In the genomic region with DNA sequence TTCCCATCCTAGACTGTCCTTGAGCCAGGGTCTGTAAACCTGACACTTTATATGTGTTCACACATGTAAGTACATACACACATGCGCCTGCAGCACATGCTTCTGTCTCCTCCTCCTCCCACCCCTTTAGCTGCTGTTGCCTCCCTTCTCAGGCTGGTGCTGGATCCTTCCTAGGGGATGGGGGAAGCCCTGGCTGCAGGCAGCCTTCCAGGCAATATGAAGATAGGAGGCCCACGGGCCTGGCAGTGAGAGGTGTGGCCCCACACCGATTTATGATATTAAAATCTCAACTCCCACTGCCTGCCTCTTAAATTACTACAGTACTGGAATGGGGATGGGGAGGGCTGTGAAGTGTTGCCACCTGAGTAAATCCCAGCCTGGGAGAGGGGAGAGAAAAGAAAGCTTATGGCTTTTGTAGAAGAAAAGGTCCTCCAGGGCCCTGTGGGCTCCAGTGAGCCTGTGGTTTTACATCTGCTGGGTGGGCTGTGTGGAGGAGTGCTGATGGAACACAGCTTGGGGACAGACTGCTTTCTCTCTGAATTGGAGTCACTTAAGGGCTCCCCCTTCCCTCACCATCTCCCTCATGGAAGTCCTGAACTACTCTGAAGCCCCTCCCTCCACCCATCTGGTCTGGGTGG, we compare ENCODE assay signal across 17 cellular contexts. TPM values are rescaled to one million over a fixed set of nuclear protein-coding genes. Genes with fewer than 3 reads are reported as not detected.
A peak's percentile ranks its signal among the peaks of the same experiment; 100 is the strongest.
DNase-seq lines count a peak whose midpoint lies in the region; ATAC-seq lines count a peak whose summit lies in the region.
"Had no signal": no experiment of that assay in that cellular context is flagged by ENCODE, and none has a peak within 500 bp of the region (broad histone marks: within the 10 kb centered on the region; RNA-seq: fewer than 3 reads in every experiment).

No MANE protein-coding gene starts in this region.

- H3K4me3 ChIP-seq in iPS-18a (ENCODE audit: low read length): peak overlapping the region; percentile 66
- H3K4me3 ChIP-seq: left lung had no signal

- H3K9ac ChIP-seq in iPS-18a (ENCODE audit: low read length): no peak overlapping the region

- DNase-seq in activated naive CD8-positive, alpha-beta T cell treated with anti-CD3 and anti-CD28 coated beads for 36 hours: no peak
- no peak for DNase-seq in activated naive CD8-positive, alpha-beta T cell treated with anti-CD3 and anti-CD28 coated beads, Interleukin-2, amount 50 U/mL, for 24 hours
- no peak for DNase-seq in T-helper 17 cell
- DNase-seq in stimulated activated naive B cell treated with anti-CD40 and anti-IgM and Interleukin-4, amounts not matched to agents 10 μg/mL and 1 μg/mL and 100 μg/mL, for 72 hours: no peak
- DNase-seq in NCI-H1930 (lab: John Stamatoyannopoulos, UW): no peak
- DNase-seq: activated CD8-positive, alpha-beta memory T cell treated with anti-CD3 and anti-CD28 coated beads, Interleukin-2, amount 50 U/mL, for 48 hours; activated naive CD8-positive, alpha-beta T cell treated with anti-CD3 and anti-CD28 coated beads, Interleukin-2, amount 10 ng/mL, durations not matched to agents 7 days and 5 days; head of caudate nucleus; left lung; NCI-H2107 had no signal

- peaks cover 47% of the 10 kb centered on the region for H3K27me3 Mint-ChIP-seq in activated naive CD8-positive, alpha-beta T cell treated with anti-CD3 and anti-CD28 coated beads for 36 hours
- peaks cover 38% of the 10 kb centered on the region for H3K27me3 Mint-ChIP-seq in activated naive CD8-positive, alpha-beta T cell treated with anti-CD3 and anti-CD28 coated beads, Interleukin-2, amount 50 U/mL, for 24 hours
- peaks cover 38% of the 10 kb centered on the region for H3K27me3 Mint-ChIP-seq in T-helper 17 cell
- H3K27me3 Mint-ChIP-seq in stimulated activated naive B cell treated with anti-CD40 and anti-IgM and Interleukin-4, amounts not matched to agents 10 μg/mL and 1 μg/mL and 100 μg/mL, for 72 hours: peaks cover 38 to 48% of the 10 kb centered on the region in 2 donors

- peaks cover 20% of the 10 kb centered on the region for H3K36me3 ChIP-seq in iPS-18a (ENCODE audit: control insufficient read depth, low read depth, low read length)

- H3K27ac Mint-ChIP-seq in activated naive CD8-positive, alpha-beta T cell treated with anti-CD3 and anti-CD28 coated beads for 36 hours: no peak overlapping the region
- H3K27ac Mint-ChIP-seq in activated naive CD8-positive, alpha-beta T cell treated with anti-CD3 and anti-CD28 coated beads, Interleukin-2, amount 50 U/mL, for 24 hours: no peak overlapping the region
- H3K27ac Mint-ChIP-seq in T-helper 17 cell: no peak overlapping the region
- no peak overlapping the region for H3K27ac Mint-ChIP-seq in stimulated activated naive B cell treated with anti-CD40 and anti-IgM and Interleukin-4, amounts not matched to agents 10 μg/mL and 1 μg/mL and 100 μg/mL, for 72 hours
- H3K27ac Mint-ChIP-seq: activated naive CD8-positive, alpha-beta T cell treated with anti-CD3 and anti-CD28 coated beads, Interleukin-2, amount 10 ng/mL, durations not matched to agents 7 days and 5 days had no signal

- no peak overlapping the region for H3K27ac ChIP-seq in iPS-18a (ENCODE audit: low read length)
- H3K27ac ChIP-seq: epithelial cell of prostate, left lung had no signal

- H3K4me1 Mint-ChIP-seq in activated naive CD8-positive, alpha-beta T cell treated with anti-CD3 and anti-CD28 coated beads for 36 hours: peaks cover 21% of the 10 kb centered on the region
- peaks cover 20% of the 10 kb centered on the region for H3K4me1 Mint-ChIP-seq in activated naive CD8-positive, alpha-beta T cell treated with anti-CD3 and anti-CD28 coated beads, Interleukin-2, amount 50 U/mL, for 24 hours
- peaks cover 17% of the 10 kb centered on the region for H3K4me1 Mint-ChIP-seq in T-helper 17 cell
- H3K4me1 Mint-ChIP-seq in stimulated activated naive B cell treated with anti-CD40 and anti-IgM and Interleukin-4, amounts not matched to agents 10 μg/mL and 1 μg/mL and 100 μg/mL, for 72 hours: peaks cover 31 to 57% of the 10 kb centered on the region in 2 donors

- peak overlapping the region; percentile 26 for H3K4me3 Mint-ChIP-seq in activated naive CD8-positive, alpha-beta T cell treated with anti-CD3 and anti-CD28 coated beads for 36 hours
- no peak overlapping the region for H3K4me3 Mint-ChIP-seq in activated naive CD8-positive, alpha-beta T cell treated with anti-CD3 and anti-CD28 coated beads, Interleukin-2, amount 50 U/mL, for 24 hours
- peak overlapping the region; percentile 43 for H3K4me3 Mint-ChIP-seq in T-helper 17 cell
- H3K4me3 Mint-ChIP-seq in stimulated activated naive B cell treated with anti-CD40 and anti-IgM and Interleukin-4, amounts not matched to agents 10 μg/mL and 1 μg/mL and 100 μg/mL, for 72 hours: peak overlapping the region; percentile 11 to 44
- H3K4me3 Mint-ChIP-seq: activated naive CD8-positive, alpha-beta T cell treated with anti-CD3 and anti-CD28 coated beads, Interleukin-2, amount 10 ng/mL, durations not matched to agents 7 days and 5 days had no signal

- H3K4me1 ChIP-seq in iPS-18a (ENCODE audit: control insufficient read depth, low read depth, low read length): peaks cover 6% of the 10 kb centered on the region

- H3K27me3 ChIP-seq in iPS-18a (ENCODE audit: control insufficient read depth, insufficient read depth, low read length): peaks cover 31% of the 10 kb centered on the region

- no peak for ATAC-seq in activated naive CD8-positive, alpha-beta T cell treated with anti-CD3 and anti-CD28 coated beads, Interleukin-2, amount 50 U/mL, for 24 hours
- no peak for ATAC-seq in T-helper 17 cell
- ATAC-seq in stimulated activated naive B cell treated with anti-CD40 and anti-IgM and Interleukin-4, amounts not matched to agents 10 μg/mL and 1 μg/mL and 100 μg/mL, for 72 hours (replicated peaks): no peak
- ATAC-seq in HG02642 (IDR thresholded peaks at IDR 0.05; ENCODE audit: poor library complexity, unreplicated experiment): no peak
- ATAC-seq in HG02763 (IDR thresholded peaks at IDR 0.05; ENCODE audit: unreplicated experiment): no peak
- ATAC-seq: activated CD4-positive, CD25-positive, alpha-beta regulatory T cell treated with anti-CD3 and anti-CD28 coated beads, Interleukin-2, amount 50 U/mL, for 24 hours had no signal

- H3K9me3 Mint-ChIP-seq in activated naive CD8-positive, alpha-beta T cell treated with anti-CD3 and anti-CD28 coated beads for 36 hours: no peaks in the 10 kb centered on the region
- H3K9me3 Mint-ChIP-seq in activated naive CD8-positive, alpha-beta T cell treated with anti-CD3 and anti-CD28 coated beads, Interleukin-2, amount 50 U/mL, for 24 hours: no peaks in the 10 kb centered on the region
- no peaks in the 10 kb centered on the region for H3K9me3 Mint-ChIP-seq in stimulated activated naive B cell treated with anti-CD40 and anti-IgM and Interleukin-4, amounts not matched to agents 10 μg/mL and 1 μg/mL and 100 μg/mL, for 72 hours
- H3K9me3 Mint-ChIP-seq: activated naive CD8-positive, alpha-beta T cell treated with anti-CD3 and anti-CD28 coated beads, Interleukin-2, amount 10 ng/mL, durations not matched to agents 7 days and 5 days had no signal

- H3K9me3 ChIP-seq in T-helper 17 cell (ENCODE audit: control insufficient read depth, low read length, poor library complexity, severe bottlenecking): no peaks in the 10 kb centered on the region
- no peaks in the 10 kb centered on the region for H3K9me3 ChIP-seq in iPS-18a (ENCODE audit: control insufficient read depth, low read depth, low read length)
- H3K9me3 ChIP-seq: left lung had no signal

- peaks cover 23% of the 10 kb centered on the region for H3K36me3 Mint-ChIP-seq in activated naive CD8-positive, alpha-beta T cell treated with anti-CD3 and anti-CD28 coated beads for 36 hours
- H3K36me3 Mint-ChIP-seq in activated naive CD8-positive, alpha-beta T cell treated with anti-CD3 and anti-CD28 coated beads, Interleukin-2, amount 50 U/mL, for 24 hours (ENCODE audit: low read depth): peaks cover 32% of the 10 kb centered on the region
- peaks cover 17% of the 10 kb centered on the region for H3K36me3 Mint-ChIP-seq in T-helper 17 cell (ENCODE audit: low read depth)
- peaks cover 38 to 40% of the 10 kb centered on the region in 2 donors for H3K36me3 Mint-ChIP-seq in stimulated activated naive B cell treated with anti-CD40 and anti-IgM and Interleukin-4, amounts not matched to agents 10 μg/mL and 1 μg/mL and 100 μg/mL, for 72 hours

RNA-seq across cellular contexts. Expression of a gene that starts 1.0 kb away (rescaled TPM):
- under 1 TPM; 0.25 to 0.26 TPM for total RNA-seq in activated naive CD8-positive, alpha-beta T cell treated with anti-CD3 and anti-CD28 coated beads for 36 hours
- under 1 TPM in 1 of 2 donors, not detected in 1; 0.31 TPM for total RNA-seq in T-helper 17 cell
- total RNA-seq: skeletal muscle tissue had no signal

RNA-seq across cellular contexts. Expression of a gene that starts 6.2 kb away (rescaled TPM):
- 10 to 100 TPM; 90.4 to 91.7 TPM for total RNA-seq in activated naive CD8-positive, alpha-beta T cell treated with anti-CD3 and anti-CD28 coated beads for 36 hours
- total RNA-seq in T-helper 17 cell: 10 to 100 TPM; 20.5 to 27.4 TPM

RNA-seq across cellular contexts. Expression of a gene that starts 18.4 kb away (rescaled TPM):
- not detected for total RNA-seq in activated naive CD8-positive, alpha-beta T cell treated with anti-CD3 and anti-CD28 coated beads for 36 hours
- not detected for total RNA-seq in T-helper 17 cell
- total RNA-seq: activated naive CD8-positive, alpha-beta T cell treated with anti-CD3 and anti-CD28 coated beads, Interleukin-2, amount 10 ng/mL, durations not matched to agents 7 days and 5 days had no signal

RNA-seq across cellular contexts. Expression of a gene that starts 19.1 kb away (rescaled TPM):
- total RNA-seq in activated naive CD8-positive, alpha-beta T cell treated with anti-CD3 and anti-CD28 coated beads for 36 hours: 10 to 100 TPM; 42.0 to 42.2 TPM
- 10 to 100 TPM; 10.1 to 15.2 TPM for total RNA-seq in T-helper 17 cell

RNA-seq across cellular contexts. Expression of a gene that starts 19.2 kb away (rescaled TPM):
- total RNA-seq in activated naive CD8-positive, alpha-beta T cell treated with anti-CD3 and anti-CD28 coated beads for 36 hours: not detected
- not detected for total RNA-seq in T-helper 17 cell
- total RNA-seq: A673 had no signal
